Comparison of ENCODE assay signal across 20 cellular contexts in genomic region chr7:136027160-136027559, GRCh38. TPM values are rescaled to one million over a fixed set of nuclear protein-coding genes. Genes with fewer than 3 reads are reported as not detected.
DNase-seq lines count a peak whose midpoint lies in the region; ATAC-seq, FAIRE-seq and TF ChIP-seq lines count a peak whose summit lies in the region.
"Had no signal": no experiment of that assay in that cellular context is flagged by ENCODE, and none has a peak within 500 bp of the region (broad histone marks: within the 10 kb centered on the region; RNA-seq: fewer than 3 reads in every experiment).

No MANE protein-coding gene starts in this region.

- no peak for TF ChIP-seq CTCF in C4-2B (conservative IDR thresholded peaks at IDR 0.05)
- no peak for TF ChIP-seq CTCF in bronchial epithelial cell (IDR thresholded peaks at IDR 0.05; ENCODE audit: insufficient read depth, low read length, severe bottlenecking)
- TF ChIP-seq CTCF in mesothelial cell of epicardium (IDR thresholded peaks at IDR 0.05; ENCODE audit: unreplicated experiment): no peak

- peak overlapping the region; percentile 51; the same call in 1 of the 2 replicates for H3K27ac ChIP-seq in C4-2B

- H3K27ac Mint-ChIP-seq in T-helper 17 cell (no peak overlapping the region), mesothelial cell of epicardium (no peak overlapping the region)
- H3K27ac Mint-ChIP-seq: CD4-positive, alpha-beta T cell; GM23338; IgD-negative memory B cell had no signal

- no peak overlapping the region for H3K4me3 ChIP-seq in bronchial epithelial cell (ENCODE audit: low read depth, low read length)
- H3K4me3 ChIP-seq: GM23338 had no signal

- FAIRE-seq in bronchial epithelial cell (lab: Jason Lieb, UNC): no peak
- FAIRE-seq: GM12892, GM18507, HepG2 had no signal

- peak; percentile 20 for DNase-seq in HPDE6-E6E7 (ENCODE audit: extremely low spot score)
- peak; percentile 67 for DNase-seq in bronchial epithelial cell (ENCODE audit: low read depth)
- no peak for DNase-seq in activated CD4-positive, alpha-beta T cell treated with anti-CD3 and anti-CD28 coated beads for 4 hours
- no peak for DNase-seq in T-helper 17 cell
- DNase-seq in mesothelial cell of epicardium (ENCODE audit: low spot score in 2 of 2, unreplicated experiment in 2 of 2): no peak
- DNase-seq: BE2C; C1 segment of cervical spinal cord; Caco-2; CD4-positive, alpha-beta T cell; DMS153; DMS79; GDM1; H7 had no signal

- H3K36me3 Mint-ChIP-seq in T-helper 17 cell (ENCODE audit: low read depth) (peaks cover 15% of the 10 kb centered on the region), mesothelial cell of epicardium (peaks cover 5% of the 10 kb centered on the region)

- H3K27me3 Mint-ChIP-seq in T-helper 17 cell (no peaks in the 10 kb centered on the region), mesothelial cell of epicardium (ENCODE audit: low read depth) (no peaks in the 10 kb centered on the region)
- H3K27me3 Mint-ChIP-seq: CD4-positive, alpha-beta T cell; IgD-negative memory B cell had no signal

- H3K4me1 Mint-ChIP-seq in T-helper 17 cell: peaks cover 28% of the 10 kb centered on the region
- peaks cover 45% of the 10 kb centered on the region for H3K4me1 Mint-ChIP-seq in mesothelial cell of epicardium
- H3K4me1 Mint-ChIP-seq: GM23338 had no signal

- H3K4me3 Mint-ChIP-seq in T-helper 17 cell (no peak overlapping the region), mesothelial cell of epicardium (no peak overlapping the region)
- H3K4me3 Mint-ChIP-seq: CD4-positive, alpha-beta T cell; GM23338; IgD-negative memory B cell had no signal

- no peaks in the 10 kb centered on the region for H3K27me3 ChIP-seq in bronchial epithelial cell (ENCODE audit: control insufficient read depth, insufficient read depth, low read length)
- H3K27me3 ChIP-seq: BE2C had no signal

- ATAC-seq in esophagus mucosa (peak; percentile 69), T-helper 17 cell (no peak)
- ATAC-seq: GM23338, HepG2 had no signal

- no peaks in the 10 kb centered on the region for H3K9me3 ChIP-seq in T-helper 17 cell (ENCODE audit: control insufficient read depth, low read length, poor library complexity, severe bottlenecking)
- H3K9me3 ChIP-seq: BE2C, Caco-2 had no signal

- H3K36me3 ChIP-seq in bronchial epithelial cell (ENCODE audit: control insufficient read depth, insufficient read depth, low read length): no peaks in the 10 kb centered on the region
- H3K36me3 ChIP-seq: BE2C had no signal

- peaks cover 25% of the 10 kb centered on the region for H3K9me3 Mint-ChIP-seq in mesothelial cell of epicardium
- H3K9me3 Mint-ChIP-seq: CD4-positive, alpha-beta T cell; GM23338 had no signal

RNA-seq across cellular contexts. Expression of gene MTPN, which starts 50.0 kb away (rescaled TPM):
- total RNA-seq in bronchial epithelial cell: 90.6 and 118 TPM in 2 replicates
- 199 TPM for total RNA-seq in esophagus mucosa
- total RNA-seq in T-helper 17 cell: 100 to 1,000 TPM; 104 to 193 TPM
- 112 to 115 TPM (median 114 TPM) in 3 replicates for total RNA-seq in mesothelial cell of epicardium

Comparison
In these comparisons a context has a peak if more than half of its experiments do, and no peak if none do; other contexts are left out.
1. DNase-seq: peak in HPDE6-E6E7 (single experiment) and bronchial epithelial cell (single experiment); none in activated CD4-positive, alpha-beta T cell treated with anti-CD3 and anti-CD28 coated beads for 4 hours (0 of 2), T-helper 17 cell (0 of 3) and mesothelial cell of epicardium (0 of 2).